ENCODE assay signal across 8 cellular contexts in genomic region chr18:5546660-5547059, GRCh38. TPM values are rescaled to one million over a fixed set of nuclear protein-coding genes. Genes with fewer than 3 reads are reported as not detected.
DNase-seq lines count a peak whose midpoint lies in the region; ATAC-seq and TF ChIP-seq lines count a peak whose summit lies in the region.

No MANE protein-coding gene starts in this region.

- H3K9me2 ChIP-seq in MM.1S (replicated peaks; ENCODE audit: insufficient read depth, low read length), result no peaks in the 10 kb centered on the region

- H3K27me3 ChIP-seq in MM.1S (replicated peaks; ENCODE audit: insufficient read depth, low read length), result no peaks in the 10 kb centered on the region
- no peaks in the 10 kb centered on the region for H3K27me3 ChIP-seq in brain microvascular endothelial cell (replicated peaks)
- H3K27me3 ChIP-seq in aorta (ENCODE audit: control insufficient read depth in 1 of 2, insufficient read depth in 2 of 2, low read length in 1 of 2), result no peaks in the 10 kb centered on the region

- WGBS in aorta, 2 donors, result 2 to 12% methylated on average over 3 of the region's 3 CpGs

- H3K9me3 ChIP-seq in MM.1S (replicated peaks; ENCODE audit: insufficient read depth, low read length) (no peaks in the 10 kb centered on the region), aorta (ENCODE audit: control insufficient read depth, low read length) (no peaks in the 10 kb centered on the region)

- no peak overlapping the region for H3K9ac ChIP-seq in MM.1S (ENCODE audit: low read length)

- no peaks in the 10 kb centered on the region for H3K79me2 ChIP-seq in MM.1S (ENCODE audit: low read length)

- intact Hi-C loops in aorta (cut with DNase I), result no loop called here

- ATAC-seq in left lobe of liver (peak; percentile 57), aorta (ENCODE audit: low FRiP score) (no peak), GM21737 (IDR thresholded peaks at IDR 0.05; ENCODE audit: unreplicated experiment) (no peak), HG03342 (IDR thresholded peaks at IDR 0.05; ENCODE audit: unreplicated experiment) (no peak), GM21367 (IDR thresholded peaks at IDR 0.05; ENCODE audit: unreplicated experiment) (no peak)

- no peaks in the 10 kb centered on the region for H3F3A ChIP-seq in MM.1S (ENCODE audit: insufficient read depth, low read length)

- no peaks in the 10 kb centered on the region for H4K20me1 ChIP-seq in MM.1S (ENCODE audit: insufficient read depth, low read length)

- H3K4me2 ChIP-seq in MM.1S (ENCODE audit: low read depth, low read length), result no peak overlapping the region

- H3K27ac ChIP-seq in MM.1S (ENCODE audit: low read length) (no peak overlapping the region), brain microvascular endothelial cell (no peak overlapping the region), aorta (ENCODE audit: low read depth in 1 of 2, low read length in 2 of 2) (no peak overlapping the region)

- no peak overlapping the region for H2AFZ ChIP-seq in MM.1S (ENCODE audit: low read length)

- TF ChIP-seq CTCF in MM.1S (IDR thresholded peaks at IDR 0.05; ENCODE audit: low read length) (0 out of 2 replicates have a peak, but pooled peaks have one; percentile 10), brain microvascular endothelial cell (IDR thresholded peaks at IDR 0.05; ENCODE audit: low read depth, low read length, missing control alignments) (peak; percentile 85)

- no peak overlapping the region for H3K4me3 ChIP-seq in MM.1S (ENCODE audit: low read length)
- H3K4me3 ChIP-seq in brain microvascular endothelial cell (ENCODE audit: low read depth, low read length), result no peak overlapping the region
- no peak overlapping the region for H3K4me3 ChIP-seq in aorta (ENCODE audit: low read length in 2 of 2)

- H3K36me3 ChIP-seq in MM.1S (replicated peaks; ENCODE audit: insufficient read depth, low read length) (no peaks in the 10 kb centered on the region), brain microvascular endothelial cell (replicated peaks) (no peaks in the 10 kb centered on the region), aorta (ENCODE audit: control insufficient read depth in 1 of 2, insufficient read depth in 2 of 2, low read length in 1 of 2) (no peaks in the 10 kb centered on the region)

- no peaks in the 10 kb centered on the region for H3K4me1 ChIP-seq in MM.1S (ENCODE audit: low read length)
- H3K4me1 ChIP-seq in aorta (ENCODE audit: control insufficient read depth in 1 of 2, insufficient read depth in 2 of 2, low read length in 2 of 2), result no peaks in the 10 kb centered on the region

- in situ Hi-C loops in brain microvascular endothelial cell (cut with HindIII; ENCODE audit: low pct_ligation_motif_present, low sequenced_read_pairs), result no loop called here

- DNase-seq in COLO829 (ENCODE audit: low spot score) (peak; percentile 70), MM.1S (no peak), brain microvascular endothelial cell (peak; percentile 58), left lobe of liver (ENCODE audit: low spot score) (no peak), aorta (no peak)

RNA-seq across cellular contexts. Expression of gene EPB41L3, which starts 2.9 kb away (rescaled TPM):
- total RNA-seq in left lobe of liver (4.0 TPM), aorta (100 to 1,000 TPM in 1 of 2 donors, 10 to 100 TPM in 1; 53.0 to 116 TPM)
- polyA plus RNA-seq in aorta, result 10 to 100 TPM in 1 of 2 donors, 1 to 10 TPM in 1; 6.5 to 34.4 TPM

Comparison
In these comparisons a context has a peak if more than half of its experiments do, and no peak if none do; other contexts are left out.
1. DNase-seq: peak in COLO829 (single experiment) and brain microvascular endothelial cell (single experiment); none in MM.1S (single experiment), left lobe of liver (single experiment) and aorta (0 of 2).
2. RNA of gene EPB41L3, which starts 2.9 kb away (total RNA-seq): 53.0 to 116 TPM in aorta; 4.0 TPM in left lobe of liver (single experiment); every median in the first group is over 10 times any median in the second.